Comparison of ENCODE assay signal across 1 cellular context in the genomic region with DNA sequence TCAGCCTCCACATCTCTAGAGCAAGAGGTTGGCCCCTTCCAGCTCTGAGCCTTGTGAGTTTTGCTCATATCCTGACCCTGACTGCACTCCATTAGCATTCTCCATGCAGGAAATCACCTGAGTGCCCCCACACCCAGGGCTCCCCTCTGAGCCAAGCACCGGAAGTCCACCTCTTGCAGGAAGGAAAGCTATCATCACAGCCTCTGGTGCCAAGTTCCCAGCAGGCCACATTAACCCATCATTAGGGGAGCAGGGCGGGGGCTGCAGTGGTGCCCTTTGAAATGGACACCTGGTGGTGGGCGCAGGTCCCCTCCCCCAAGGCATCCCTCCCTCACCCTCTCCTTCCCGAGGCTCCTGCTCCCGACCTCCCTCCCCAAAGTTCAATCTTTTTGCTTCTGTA.
TF ChIP-seq lines count a peak whose summit lies in the region.

No MANE protein-coding gene starts in this region.

TF ChIP-seq in GM23338, 12 proteins besides CTCF, POLR2A, EP300 and RAD21 (continued from another document):
- TF ChIP-seq, protein P1, sequence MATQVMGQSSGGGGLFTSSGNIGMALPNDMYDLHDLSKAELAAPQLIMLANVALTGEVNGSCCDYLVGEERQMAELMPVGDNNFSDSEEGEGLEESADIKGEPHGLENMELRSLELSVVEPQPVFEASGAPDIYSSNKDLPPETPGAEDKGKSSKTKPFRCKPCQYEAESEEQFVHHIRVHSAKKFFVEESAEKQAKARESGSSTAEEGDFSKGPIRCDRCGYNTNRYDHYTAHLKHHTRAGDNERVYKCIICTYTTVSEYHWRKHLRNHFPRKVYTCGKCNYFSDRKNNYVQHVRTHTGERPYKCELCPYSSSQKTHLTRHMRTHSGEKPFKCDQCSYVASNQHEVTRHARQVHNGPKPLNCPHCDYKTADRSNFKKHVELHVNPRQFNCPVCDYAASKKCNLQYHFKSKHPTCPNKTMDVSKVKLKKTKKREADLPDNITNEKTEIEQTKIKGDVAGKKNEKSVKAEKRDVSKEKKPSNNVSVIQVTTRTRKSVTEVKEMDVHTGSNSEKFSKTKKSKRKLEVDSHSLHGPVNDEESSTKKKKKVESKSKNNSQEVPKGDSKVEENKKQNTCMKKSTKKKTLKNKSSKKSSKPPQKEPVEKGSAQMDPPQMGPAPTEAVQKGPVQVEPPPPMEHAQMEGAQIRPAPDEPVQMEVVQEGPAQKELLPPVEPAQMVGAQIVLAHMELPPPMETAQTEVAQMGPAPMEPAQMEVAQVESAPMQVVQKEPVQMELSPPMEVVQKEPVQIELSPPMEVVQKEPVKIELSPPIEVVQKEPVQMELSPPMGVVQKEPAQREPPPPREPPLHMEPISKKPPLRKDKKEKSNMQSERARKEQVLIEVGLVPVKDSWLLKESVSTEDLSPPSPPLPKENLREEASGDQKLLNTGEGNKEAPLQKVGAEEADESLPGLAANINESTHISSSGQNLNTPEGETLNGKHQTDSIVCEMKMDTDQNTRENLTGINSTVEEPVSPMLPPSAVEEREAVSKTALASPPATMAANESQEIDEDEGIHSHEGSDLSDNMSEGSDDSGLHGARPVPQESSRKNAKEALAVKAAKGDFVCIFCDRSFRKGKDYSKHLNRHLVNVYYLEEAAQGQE (IDR thresholded peaks at IDR 0.05; ENCODE audit: unreplicated experiment) = no peak
- TF ChIP-seq JUNB (IDR thresholded peaks at IDR 0.05; ENCODE audit: unreplicated experiment) (no peak), POLR2AphosphoS5 (IDR thresholded peaks at IDR 0.05; ENCODE audit: low read depth) (no peak)
